1 cellular context compared by ENCODE assay signal in genomic region chr10:77554996-77555397, GRCh38.
TF ChIP-seq lines count a peak whose summit lies in the region.

No MANE protein-coding gene starts in this region.

TF ChIP-seq in WTC11, 78 proteins besides CTCF, POLR2A, EP300 and RAD21 (continued from another document):
- TF ChIP-seq ARID4B (CRISPR knock-in tag; IDR thresholded peaks at IDR 0.05; ENCODE audit: borderline replicate concordance) (no peak), GRHL2 (CRISPR knock-in tag; IDR thresholded peaks at IDR 0.05; ENCODE audit: insufficient replicate concordance, severe bottlenecking) (no peak), ZNF121 (CRISPR knock-in tag; IDR thresholded peaks at IDR 0.05) (no peak), MLX (CRISPR knock-in tag; IDR thresholded peaks at IDR 0.05) (no peak)
